ENCODE assay signal across 1 cellular context in genomic region chr3:88132894-88133293, GRCh38.
TF ChIP-seq lines count a peak whose summit lies in the region.

No MANE protein-coding gene starts in this region.

TF ChIP-seq in A549, 52 proteins besides CTCF, POLR2A, EP300 and RAD21 (continued from another document):
- TF ChIP-seq REST (IDR thresholded peaks at IDR 0.05) = no peak
- no peak for TF ChIP-seq ZC3H11A (IDR thresholded peaks at IDR 0.05)
- no peak for TF ChIP-seq FOXS1 (CRISPR knock-in tag; IDR thresholded peaks at IDR 0.05)
- TF ChIP-seq GATA3 (IDR thresholded peaks at IDR 0.05; ENCODE audit: borderline replicate concordance) = no peak
- TF ChIP-seq HOXA7 (CRISPR knock-in tag; IDR thresholded peaks at IDR 0.05) = no peak
TF ChIP-seq in A549: peak in this region for 0.
